In genomic region chr20:24502184-24502583, GRCh38 we compare ENCODE assay signal across 10 cellular contexts. TPM values are rescaled to one million over a fixed set of nuclear protein-coding genes. Genes with fewer than 3 reads are reported as not detected.
DNase-seq lines count a peak whose midpoint lies in the region; ATAC-seq and TF ChIP-seq lines count a peak whose summit lies in the region.
"Had no signal": no experiment of that assay in that cellular context is flagged by ENCODE, and none has a peak within 500 bp of the region (broad histone marks: within the 10 kb centered on the region; RNA-seq: fewer than 3 reads in every experiment).

No MANE protein-coding gene starts in this region.

- H3K36me3 ChIP-seq in GM23338 (ENCODE audit: insufficient read depth), result no peaks in the 10 kb centered on the region

- H3F3A ChIP-seq in GM23338 (replicated peaks; ENCODE audit: low read depth), result no peaks in the 10 kb centered on the region

- H3K36me3 Mint-ChIP-seq in GM23338 (ENCODE audit: low read depth), result no peaks in the 10 kb centered on the region; the same call in 2 of the 3 replicates
- no peaks in the 10 kb centered on the region for H3K36me3 Mint-ChIP-seq in activated T-cell treated with anti-CD3 and anti-CD28 coated beads, Interleukin-2, amount 50 U/mL, for 24 hours (ENCODE audit: low read depth)
- H3K36me3 Mint-ChIP-seq: activated naive CD8-positive, alpha-beta T cell treated with anti-CD3 and anti-CD28 coated beads for 36 hours had no signal

- no peak overlapping the region for H3K4me3 Mint-ChIP-seq in GM23338
- no peak overlapping the region for H3K4me3 Mint-ChIP-seq in activated T-cell treated with anti-CD3 and anti-CD28 coated beads, Interleukin-2, amount 50 U/mL, for 24 hours
- H3K4me3 Mint-ChIP-seq: activated naive CD8-positive, alpha-beta T cell treated with anti-CD3 and anti-CD28 coated beads for 36 hours had no signal

- H3K4me1 ChIP-seq in GM23338 (ENCODE audit: insufficient read depth) (no peaks in the 10 kb centered on the region), right cardiac atrium (ENCODE audit: control insufficient read depth, insufficient read depth, low read length) (peaks cover 8% of the 10 kb centered on the region)

- no peak for DNase-seq in GM23338 (ENCODE audit: low spot score)
- peak in 50 of 58 donors; percentile 22 to 88 (median 60) for DNase-seq in anterior cingulate cortex (lab: John Stamatoyannopoulos, UW)
- peak in 1 of 3 donors; percentile 65 for DNase-seq in right cardiac atrium
- peak; percentile 89 for DNase-seq in smooth muscle cell of the brain vasculature (ENCODE audit: low read depth, low spot score)
- no peak for DNase-seq in activated T-cell treated with anti-CD3 and anti-CD28 coated beads for 4 hours
- DNase-seq in T-helper 9 cell, result no peak
- no peak for DNase-seq in activated T-cell treated with anti-CD3 and anti-CD28 coated beads, Interleukin-2, amount 50 U/mL, for 24 hours
- DNase-seq in activated effector memory CD4-positive, alpha-beta T cell treated with anti-CD3 and anti-CD28 coated beads, Interleukin-2, amount 50 U/mL, for 16 hours, result no peak
- DNase-seq: activated naive CD8-positive, alpha-beta T cell treated with anti-CD3 and anti-CD28 coated beads for 36 hours; MM.1S had no signal

- WGBS in right cardiac atrium, result 42% methylated on average over 7 of the region's 7 CpGs

- H3K27ac Mint-ChIP-seq in GM23338, result peak overlapping the region; percentile 43; the same call in 1 of the 2 replicates
- no peak overlapping the region for H3K27ac Mint-ChIP-seq in activated T-cell treated with anti-CD3 and anti-CD28 coated beads, Interleukin-2, amount 50 U/mL, for 24 hours
- H3K27ac Mint-ChIP-seq: activated naive CD8-positive, alpha-beta T cell treated with anti-CD3 and anti-CD28 coated beads for 36 hours had no signal

- H3K27me3 Mint-ChIP-seq in GM23338 (ENCODE audit: insufficient read depth, low read depth, poor library complexity), result peaks cover 8% of the 10 kb centered on the region
- peaks cover 9% of the 10 kb centered on the region for H3K27me3 Mint-ChIP-seq in activated T-cell treated with anti-CD3 and anti-CD28 coated beads, Interleukin-2, amount 50 U/mL, for 24 hours

- H2AFZ ChIP-seq in GM23338, result no peak overlapping the region

- no peak overlapping the region for H3K4me2 ChIP-seq in GM23338

- H3K9me3 Mint-ChIP-seq in GM23338, result no peaks in the 10 kb centered on the region; the same call in 2 of the 3 replicates
- no peaks in the 10 kb centered on the region for H3K9me3 Mint-ChIP-seq in activated T-cell treated with anti-CD3 and anti-CD28 coated beads, Interleukin-2, amount 50 U/mL, for 24 hours
- H3K9me3 Mint-ChIP-seq: activated naive CD8-positive, alpha-beta T cell treated with anti-CD3 and anti-CD28 coated beads for 36 hours had no signal

- ATAC-seq in GM23338 (no peak), right cardiac atrium (peak; percentile 5 to 70)

- peaks cover 6% of the 10 kb centered on the region; the same call in 2 of the 3 replicates for H3K4me1 Mint-ChIP-seq in GM23338
- H3K4me1 Mint-ChIP-seq in activated T-cell treated with anti-CD3 and anti-CD28 coated beads, Interleukin-2, amount 50 U/mL, for 24 hours (ENCODE audit: low read depth), result no peaks in the 10 kb centered on the region
- H3K4me1 Mint-ChIP-seq: activated naive CD8-positive, alpha-beta T cell treated with anti-CD3 and anti-CD28 coated beads for 36 hours had no signal

- H3K4me3 ChIP-seq in GM23338 (no peak overlapping the region), right cardiac atrium (ENCODE audit: low read length) (no peak overlapping the region)

- H3K27ac ChIP-seq in GM23338 (ENCODE audit: low read depth), result no peak overlapping the region
- H3K27ac ChIP-seq in right cardiac atrium (ENCODE audit: low read length), result peak overlapping the region; percentile 69

- TF ChIP-seq CTCF in GM23338 (conservative IDR thresholded peaks at IDR 0.05; ENCODE audit: low read depth in 2 of 2), result no peak

- H3K79me2 ChIP-seq in GM23338 (replicated peaks; ENCODE audit: insufficient read depth), result no peaks in the 10 kb centered on the region

- no peaks in the 10 kb centered on the region for H3K27me3 ChIP-seq in GM23338 (ENCODE audit: insufficient read depth)
- H3K27me3 ChIP-seq in right cardiac atrium (ENCODE audit: control insufficient read depth, insufficient read depth), result no peaks in the 10 kb centered on the region

- no peaks in the 10 kb centered on the region for H3K9me2 ChIP-seq in GM23338 (ENCODE audit: insufficient read depth)

- no peaks in the 10 kb centered on the region for H4K20me1 ChIP-seq in GM23338 (replicated peaks; ENCODE audit: insufficient read depth)

- H3K9me3 ChIP-seq in right cardiac atrium (ENCODE audit: control insufficient read depth, low read length), result no peaks in the 10 kb centered on the region

- intact Hi-C loops in right cardiac atrium (cut with DNase I), result no loop called here

TF ChIP-seq in GM23338, 12 proteins besides CTCF, POLR2A, EP300 and RAD21 (continues in another document):
- TF ChIP-seq CREB1 (CRISPR knock-in tag; IDR thresholded peaks at IDR 0.05; ENCODE audit: low read depth) (no peak), ETS1 (IDR thresholded peaks at IDR 0.05) (no peak), ZNF331 (CRISPR knock-in tag; IDR thresholded peaks at IDR 0.05; ENCODE audit: low read depth) (no peak), STAT1 (IDR thresholded peaks at IDR 0.05; ENCODE audit: unreplicated experiment) (no peak), ZNF114 (CRISPR knock-in tag; IDR thresholded peaks at IDR 0.05) (no peak), POLR2AphosphoS5 (IDR thresholded peaks at IDR 0.05; ENCODE audit: low read depth) (no peak), NANOG (IDR thresholded peaks at IDR 0.05; ENCODE audit: borderline replicate concordance) (no peak)

RNA-seq across cellular contexts. Expression of gene SYNDIG1, which starts 32.8 kb away (rescaled TPM):
- 4.8 and 7.4 TPM in 2 replicates for total RNA-seq in GM23338 (2014; rRNA removed; shearing (Covaris generic))
- polyA plus RNA-seq in GM23338 (2016; fragmentation: Nextera tagmentation; extraction: Ambion mirVana) (2.8 and 3.0 TPM in 2 replicates), right cardiac atrium (34.8 TPM)
- total RNA-seq in right cardiac atrium, result 10 to 100 TPM; 26.3 to 38.6 (median 33.3) TPM
- total RNA-seq: activated naive CD8-positive, alpha-beta T cell treated with anti-CD3 and anti-CD28 coated beads for 36 hours had no signal

Comparison
In these comparisons a context has a peak if more than half of its experiments do, and no peak if none do; other contexts are left out.
1. DNase-seq: peak in anterior cingulate cortex (50 of 58) and smooth muscle cell of the brain vasculature (single experiment); none in GM23338 (single experiment), activated T-cell treated with anti-CD3 and anti-CD28 coated beads for 4 hours (single experiment), T-helper 9 cell (single experiment), activated T-cell treated with anti-CD3 and anti-CD28 coated beads, Interleukin-2, amount 50 U/mL, for 24 hours (single experiment) and activated effector memory CD4-positive, alpha-beta T cell treated with anti-CD3 and anti-CD28 coated beads, Interleukin-2, amount 50 U/mL, for 16 hours (single experiment).